ENCODE assay signal across 2 cellular contexts in genomic region chr11:72750556-72751292, GRCh38.
TF ChIP-seq lines count a peak whose summit lies in the region.

No MANE protein-coding gene starts in this region.

TF ChIP-seq in HEK293, 187 proteins besides CTCF, POLR2A, EP300 and RAD21:
- TF ChIP-seq ZNF121 (tag by site-specific recombination; IDR thresholded peaks at IDR 0.05) (no peak), ZSCAN16 (tag by site-specific recombination; IDR thresholded peaks at IDR 0.05) (no peak), ZNF16 (tag by site-specific recombination; IDR thresholded peaks at IDR 0.05; ENCODE audit: low read depth) (no peak), ATF2 (tag by site-specific recombination; IDR thresholded peaks at IDR 0.05; ENCODE audit: low read depth) (no peak), ZNF571 (tag by site-specific recombination; IDR thresholded peaks at IDR 0.05) (no peak), SP2 (tag by site-specific recombination; IDR thresholded peaks at IDR 0.05) (0 out of 2 replicates have a peak, but pooled peaks have one; percentile 19)

TF ChIP-seq in K562, 482 proteins besides CTCF, POLR2A, EP300 and RAD21:
- TF ChIP-seq L3MBTL2 (IDR thresholded peaks at IDR 0.05): no peak
- no peak for TF ChIP-seq RFX5 (IDR thresholded peaks at IDR 0.05; ENCODE audit: low read depth, low read length)
- TF ChIP-seq RBFOX2 (IDR thresholded peaks at IDR 0.05; ENCODE audit: low read depth, low read length): 0 out of 2 replicates have a peak, but pooled peaks have one; percentile 4
- no peak for TF ChIP-seq NR4A1 (CRISPR knock-in tag; IDR thresholded peaks at IDR 0.05)
- no peak for TF ChIP-seq NR4A1 (tag; IDR thresholded peaks at IDR 0.05)
- no peak for TF ChIP-seq SFPQ (IDR thresholded peaks at IDR 0.05; ENCODE audit: low read depth, low read length)
- no peak for TF ChIP-seq CSDE1 (IDR thresholded peaks at IDR 0.05)
- no peak for TF ChIP-seq TAF15 (IDR thresholded peaks at IDR 0.05; ENCODE audit: low read depth, low read length)
- TF ChIP-seq TFE3 (CRISPR knock-in tag; IDR thresholded peaks at IDR 0.05): no peak
- no peak for TF ChIP-seq PHF8 (IDR thresholded peaks at IDR 0.05; ENCODE audit: borderline replicate concordance, low read length)
- no peak for TF ChIP-seq KLF6 (CRISPR knock-in tag; IDR thresholded peaks at IDR 0.05; ENCODE audit: borderline replicate concordance)
- TF ChIP-seq SIN3A (IDR thresholded peaks at IDR 0.05; ENCODE audit: borderline replicate concordance in 2 of 2, control insufficient read depth in 1 of 2, low read depth in 2 of 2, low read length in 2 of 2): no peak
- peak; percentile 30; the same call in 1 of the 2 replicates for TF ChIP-seq USF1 (CRISPR knock-in tag; IDR thresholded peaks at IDR 0.05)
- TF ChIP-seq CBX1 (IDR thresholded peaks at IDR 0.05; ENCODE audit: low read depth): no peak
- TF ChIP-seq NFE2 (IDR thresholded peaks at IDR 0.05; ENCODE audit: low read depth): no peak
- TF ChIP-seq ZC3H4 (CRISPR knock-in tag; IDR thresholded peaks at IDR 0.05; ENCODE audit: borderline replicate concordance): no peak
- TF ChIP-seq CHCHD3 (CRISPR knock-in tag; IDR thresholded peaks at IDR 0.05): no peak
- TF ChIP-seq HMGN3 (IDR thresholded peaks at IDR 0.05; ENCODE audit: borderline replicate concordance, extremely low read depth, insufficient read length, low read depth, low read length): no peak
TF ChIP-seq in K562: peak in this region for 2.
